Comparison of ENCODE assay signal across 8 cellular contexts in the genomic region with DNA sequence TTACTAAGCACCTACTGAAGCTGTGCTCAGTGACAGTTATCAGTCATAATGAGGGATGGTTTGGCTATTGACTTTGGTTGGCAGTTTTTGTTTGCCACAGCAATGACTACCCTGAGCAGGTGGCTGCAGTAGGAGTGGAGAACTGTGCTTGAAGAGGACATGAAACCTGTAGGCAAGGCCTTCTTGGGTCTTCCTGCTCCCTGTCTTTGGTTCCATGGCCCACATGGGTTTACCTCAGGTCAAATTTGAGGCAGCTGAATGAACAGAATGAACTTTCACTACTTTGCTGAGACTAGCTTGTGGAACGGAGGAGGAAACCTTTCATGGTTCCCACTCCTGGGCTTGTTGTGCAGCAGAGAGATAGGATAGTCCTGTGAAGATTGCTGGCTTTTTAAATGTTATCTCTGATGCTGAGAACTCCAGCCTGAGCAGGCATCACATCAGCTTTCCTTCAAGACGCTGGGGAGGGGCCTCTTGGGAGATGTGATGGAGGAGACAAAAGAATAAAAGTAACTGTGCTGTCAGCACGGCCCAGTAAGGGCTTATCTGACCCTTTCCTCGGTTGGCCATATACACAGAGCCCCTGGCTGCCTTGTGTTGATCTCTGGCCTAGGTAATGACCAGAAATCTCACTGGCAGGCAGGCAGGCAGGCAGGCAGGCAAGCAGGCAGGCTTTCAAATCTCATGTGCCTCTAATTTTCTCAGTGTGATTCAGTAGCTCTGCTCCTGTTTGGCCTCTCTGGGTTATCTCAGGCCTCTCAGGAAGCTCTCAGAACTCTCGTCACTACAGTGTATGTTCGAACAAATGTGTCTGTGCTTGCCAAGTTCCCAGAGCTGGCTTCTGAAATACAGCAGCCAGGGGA.
DNase-seq lines count a peak whose midpoint lies in the region; ATAC-seq lines count a peak whose summit lies in the region.

No MANE protein-coding gene starts in this region.

- no peaks in the 10 kb centered on the region for H3K36me3 ChIP-seq in muscle layer of duodenum (ENCODE audit: control insufficient read depth in 1 of 2, insufficient read depth in 2 of 2, low read length in 2 of 2)

- peak; percentile 30 for DNase-seq in astrocyte of the hippocampus (ENCODE audit: low read depth, low spot score)
- no peak for DNase-seq in ecto neural progenitor cell (ENCODE audit: low spot score)
- DNase-seq in COLO668 (lab: John Stamatoyannopoulos, UW; ENCODE audit: unreplicated experiment) = no peak
- DNase-seq in AG20443 (ENCODE audit: low spot score) = no peak
- no peak for DNase-seq in NCI-H526 treated with DMSO at 0.1 percent for 48 hours (lab: John Stamatoyannopoulos, UW)

- H3K27ac ChIP-seq in muscle layer of duodenum (ENCODE audit: low read length) = peak overlapping the region; percentile 19

- H3K27me3 ChIP-seq in muscle layer of duodenum (ENCODE audit: low read depth, low read length) = no peaks in the 10 kb centered on the region

- H3K9me3 ChIP-seq in muscle layer of duodenum (ENCODE audit: control insufficient read depth in 1 of 2, low read length in 2 of 2) = no peaks in the 10 kb centered on the region

- ATAC-seq in GM19438 (IDR thresholded peaks at IDR 0.05; ENCODE audit: low read depth, unreplicated experiment) (peak; percentile 71), HG03139 (IDR thresholded peaks at IDR 0.05; ENCODE audit: unreplicated experiment) (peak; percentile 49)

- no peak overlapping the region for H3K4me3 ChIP-seq in muscle layer of duodenum (ENCODE audit: low read depth in 1 of 2, low read length in 2 of 2)

- peaks cover 21 to 33% of the 10 kb centered on the region in 2 donors for H3K4me1 ChIP-seq in muscle layer of duodenum (ENCODE audit: control insufficient read depth in 1 of 2, insufficient read depth in 2 of 2, low read length in 2 of 2)
